ENCODE assay signal across 8 cellular contexts in genomic region chr12:13362260-13362841, GRCh38.
DNase-seq lines count a peak whose midpoint lies in the region; ATAC-seq, FAIRE-seq and TF ChIP-seq lines count a peak whose summit lies in the region.

No MANE protein-coding gene starts in this region.

- H2AK5ac ChIP-seq in H1 (ENCODE audit: low read depth, low read length): no peak overlapping the region

- no peak overlapping the region for H3K4me3 Mint-ChIP-seq in activated CD8-positive, alpha-beta memory T cell treated with anti-CD3 and anti-CD28 coated beads, Interleukin-2, amount 10 ng/mL, durations not matched to agents 7 days and 5 days

- H3K79me1 ChIP-seq in H1 (ENCODE audit: low read depth, low read length): no peaks in the 10 kb centered on the region

- 0 out of 2 replicates have a peak overlapping the region, but pooled peaks have one; percentile 4 for H2BK12ac ChIP-seq in H1 (ENCODE audit: low read depth, low read length)

- no peak for TF ChIP-seq EP300 in H1 (IDR thresholded peaks at IDR 0.05; ENCODE audit: borderline replicate concordance in 1 of 2, low read depth in 2 of 2, low read length in 2 of 2)

- no peak overlapping the region for H2BK120ac ChIP-seq in H1 (replicated peaks; ENCODE audit: low read depth, low read length)

- peak overlapping the region; percentile 10; the same call in 1 of the 2 replicates for H2AFZ ChIP-seq in H1 (ENCODE audit: low read length)

- H4K8ac ChIP-seq in H1 (ENCODE audit: extremely low read depth, insufficient read depth, low read length): no peak overlapping the region

- ATAC-seq in activated CD8-positive, alpha-beta memory T cell treated with anti-CD3 and anti-CD28 coated beads, Interleukin-2, amount 10 ng/mL, durations not matched to agents 7 days and 5 days: peak; percentile 74
- ATAC-seq in HG02623 (IDR thresholded peaks at IDR 0.05; ENCODE audit: unreplicated experiment): peak; percentile 64

- H3K9me3 ChIP-seq in H1 (ENCODE audit: insufficient read depth in 2 of 2, low read depth in 1 of 2, low read length in 1 of 2) (no peaks in the 10 kb centered on the region), testis (no peaks in the 10 kb centered on the region)

- no peak overlapping the region for H3K14ac ChIP-seq in H1 (ENCODE audit: insufficient read length)

- no peaks in the 10 kb centered on the region for H3K27me3 ChIP-seq in H1 (replicated peaks in 1 of 4; ENCODE audit: control insufficient read depth in 3 of 4, extremely low read depth in 1 of 4, insufficient read depth in 3 of 4, low read length in 3 of 4)
- H3K27me3 ChIP-seq in testis: no peaks in the 10 kb centered on the region

- H3K36me3 ChIP-seq in H1 (ENCODE audit: control insufficient read depth in 2 of 4, insufficient read depth in 4 of 4, low read length in 3 of 4) (no peaks in the 10 kb centered on the region), testis (ENCODE audit: low read depth, missing control alignments) (no peaks in the 10 kb centered on the region)

- POLR2A ChIA-PET in H1 (lab: Charles Lee; ENCODE audit: partially characterized antibody): no interaction called here

- CTCF ChIA-PET in activated CD8-positive, alpha-beta memory T cell treated with anti-CD3 and anti-CD28 coated beads, Interleukin-2, amount 10 ng/mL, durations not matched to agents 7 days and 5 days (lab: Charles Lee): interaction anchor here (0.7 to 1.4 kb wide), 18 partner anchors 9 to 805 kb away, joined by 3 to 6 read pairs (median 3); no protein-coding TSS in a partner anchor
- CTCF ChIA-PET in H1 (lab: Charles Lee; ENCODE audit: partially characterized antibody): interaction anchor here (0.6 to 2.0 kb wide), 55 partner anchors 11 to 614 kb away, joined by 3 to 33 read pairs (median 5); no protein-coding TSS in a partner anchor

- peaks cover 41% of the 10 kb centered on the region for H3K27me3 Mint-ChIP-seq in activated CD8-positive, alpha-beta memory T cell treated with anti-CD3 and anti-CD28 coated beads, Interleukin-2, amount 10 ng/mL, durations not matched to agents 7 days and 5 days

- peak; percentile 82 for FAIRE-seq in H1 (lab: Jason Lieb, UNC)

- H3K18ac ChIP-seq in H1 (ENCODE audit: extremely low read depth, low read length): no peak overlapping the region

- no peak for TF ChIP-seq POLR2A in H1 (IDR thresholded peaks at IDR 0.05; ENCODE audit: control extremely low read depth in 1 of 2, low read depth in 2 of 2, low read length in 2 of 2)
- no peak for TF ChIP-seq POLR2A in testis (IDR thresholded peaks at IDR 0.05)

- H3K23ac ChIP-seq in H1 (ENCODE audit: insufficient read length): no peak overlapping the region

- H3K4me1 ChIP-seq in H1 (replicated peaks in 1 of 4; ENCODE audit: control insufficient read depth in 3 of 4, insufficient read depth in 4 of 4, low read length in 3 of 4): no peaks in the 10 kb centered on the region
- H3K4me1 ChIP-seq in testis: no peaks in the 10 kb centered on the region

- no peak overlapping the region for H2BK5ac ChIP-seq in H1 (ENCODE audit: low read depth, low read length)

- no peak overlapping the region for H2BK15ac ChIP-seq in H1 (ENCODE audit: low read length)

- no peak overlapping the region for H4K91ac ChIP-seq in H1 (replicated peaks; ENCODE audit: insufficient read length, low read length)

- H3K79me2 ChIP-seq in H1 (ENCODE audit: control insufficient read depth in 1 of 2, insufficient read depth in 2 of 2, low read length in 2 of 2): no peaks in the 10 kb centered on the region

- WGBS in H1 (ENCODE audit: extremely low coverage in 1 of 2, insufficient coverage in 1 of 2, insufficient read length in 1 of 2, insufficient replicate concordance in 2 of 2, low coverage in 1 of 2, low lambda C conversion rate in 2 of 2, missing lambda C conversion rate in 1 of 2), 2 experiments: 63% methylated on average over 5 of the region's 5 CpGs; no CpG with 5 or more reads in 1 of the 2 experiments
- 59 to 60% methylated on average over 5 of the region's 5 CpGs for WGBS in testis, 2 donors

- H3K23me2 ChIP-seq in H1 (ENCODE audit: low read depth, low read length): no peaks in the 10 kb centered on the region

- H3K27ac ChIP-seq in H1 (ENCODE audit: low read depth, low read length) (no peak overlapping the region), testis (no peak overlapping the region)

- no peaks in the 10 kb centered on the region for H3K9me3 Mint-ChIP-seq in activated CD8-positive, alpha-beta memory T cell treated with anti-CD3 and anti-CD28 coated beads, Interleukin-2, amount 10 ng/mL, durations not matched to agents 7 days and 5 days (ENCODE audit: low read depth)

- no peak overlapping the region for H3K4me2 ChIP-seq in H1 (ENCODE audit: insufficient read depth in 1 of 2, low read depth in 2 of 2, low read length in 2 of 2)

- H3K4me3 ChIP-seq in H1 (ENCODE audit: extremely low read depth in 1 of 4, insufficient read depth in 2 of 4, low read depth in 3 of 4, low read length in 4 of 4): no peak overlapping the region
- no peak overlapping the region for H3K4me3 ChIP-seq in testis

- H3K9ac ChIP-seq in H1 (replicated peaks in 1 of 4; ENCODE audit: extremely low read depth in 1 of 4, low read depth in 3 of 4, low read length in 3 of 4): no peak overlapping the region

- peak; percentile 64 for DNase-seq in activated CD8-positive, alpha-beta memory T cell treated with anti-CD3 and anti-CD28 coated beads, Interleukin-2, amount 10 ng/mL, durations not matched to agents 7 days and 5 days
- no peak for DNase-seq in activated CD8-positive, alpha-beta memory T cell treated with anti-CD3 and anti-CD28 coated beads for 24 hours
- DNase-seq in NCI-H128 (lab: John Stamatoyannopoulos, UW; ENCODE audit: unreplicated experiment) (peak; percentile 16), T1000 (lab: John Stamatoyannopoulos, UW) (peak; percentile 42), H1 (ENCODE audit: low read depth in 1 of 2, low spot score in 2 of 2) (peak; percentile 49 to 84), midbrain (lab: John Stamatoyannopoulos, UW) (peak; percentile 52), testis (peak; percentile 70)

- H3K27ac Mint-ChIP-seq in activated CD8-positive, alpha-beta memory T cell treated with anti-CD3 and anti-CD28 coated beads, Interleukin-2, amount 10 ng/mL, durations not matched to agents 7 days and 5 days: no peak overlapping the region

- intact Hi-C loops in testis (cut with DNase I; ENCODE audit: low total_unique reads): no loop called here

- no peak overlapping the region for H3K4ac ChIP-seq in H1 (replicated peaks; ENCODE audit: insufficient read length, low read depth, low read length)

- no peak overlapping the region for H3K56ac ChIP-seq in H1 (replicated peaks; ENCODE audit: insufficient read length, low read depth, low read length)

- H2BK20ac ChIP-seq in H1 (ENCODE audit: low read length): no peak overlapping the region

- TF ChIP-seq CTCF in H1 (IDR thresholded peaks at IDR 0.05; ENCODE audit: control extremely low read depth in 1 of 3, insufficient read depth in 1 of 3, low read depth in 1 of 3, low read length in 3 of 3): peak; percentile 84 to 96 (median 92)
- peak; percentile 18 to 54 (median 51) for TF ChIP-seq CTCF in testis (IDR thresholded peaks at IDR 0.05)

- no peaks in the 10 kb centered on the region for H3K36me3 Mint-ChIP-seq in activated CD8-positive, alpha-beta memory T cell treated with anti-CD3 and anti-CD28 coated beads, Interleukin-2, amount 10 ng/mL, durations not matched to agents 7 days and 5 days

- no peak overlapping the region for H4K5ac ChIP-seq in H1 (ENCODE audit: insufficient read length, low read depth, low read length)

- H3K4me1 Mint-ChIP-seq in activated CD8-positive, alpha-beta memory T cell treated with anti-CD3 and anti-CD28 coated beads, Interleukin-2, amount 10 ng/mL, durations not matched to agents 7 days and 5 days: no peaks in the 10 kb centered on the region

- peak; percentile 80 to 89 for TF ChIP-seq RAD21 in H1 (IDR thresholded peaks at IDR 0.05 in 1 of 2, conservative IDR thresholded peaks at IDR 0.05 in 1 of 2; ENCODE audit: low read depth in 2 of 2, low read length in 2 of 2)

- H4K20me1 ChIP-seq in H1 (replicated peaks in 1 of 2; ENCODE audit: control insufficient read depth in 1 of 2, insufficient read depth in 2 of 2, low read length in 2 of 2): no peaks in the 10 kb centered on the region

TF ChIP-seq in H1, 55 proteins besides CTCF, POLR2A, EP300 and RAD21:
- peak; percentile 62; the same call in 1 of the 2 replicates for TF ChIP-seq CREB1 (IDR thresholded peaks at IDR 0.05)
- peak; percentile 37 for TF ChIP-seq MAX (IDR thresholded peaks at IDR 0.05)
- peak; percentile 88 for TF ChIP-seq YY1 (IDR thresholded peaks at IDR 0.05; ENCODE audit: low read depth, low read length)
- no peak for TF ChIP-seq CHD1 (IDR thresholded peaks at IDR 0.05; ENCODE audit: low read depth, low read length)
